8 cellular contexts compared by ENCODE assay signal in genomic region chr11:99069831-99070444, GRCh38. TPM values are rescaled to one million over a fixed set of nuclear protein-coding genes. Genes with fewer than 3 reads are reported as not detected.
A peak's percentile ranks its signal among the peaks of the same experiment; 100 is the strongest.
DNase-seq lines count a peak whose midpoint lies in the region; ATAC-seq, FAIRE-seq and TF ChIP-seq lines count a peak whose summit lies in the region.

No MANE protein-coding gene starts in this region.

- no peak overlapping the region for H3K27ac Mint-ChIP-seq in CD14-positive monocyte

- BruUV-seq in PC-9 (replicated peaks; lab: Mats Ljungman, UMichigan), result no TSS peak

- 8 to 10% methylated on average over 8 of the region's 8 CpGs for WGBS in pancreas, 2 donors

- H3K9me3 ChIP-seq in PC-9 (ENCODE audit: insufficient read depth, low read depth), result no peaks in the 10 kb centered on the region
- H3K9me3 ChIP-seq in fibroblast of lung (ENCODE audit: control insufficient read depth, insufficient read depth, low read depth, low read length), result no peaks in the 10 kb centered on the region
- no peaks in the 10 kb centered on the region for H3K9me3 ChIP-seq in pancreas

- H4K20me1 ChIP-seq in PC-9 (ENCODE audit: insufficient read depth) (no peaks in the 10 kb centered on the region), fibroblast of lung (ENCODE audit: control insufficient read depth, extremely low read depth, insufficient read depth, low read length) (no peaks in the 10 kb centered on the region)

- H3K4me2 ChIP-seq in PC-9 (peak overlapping the region; percentile 38), fibroblast of lung (ENCODE audit: extremely low read depth, insufficient read depth, low read length) (no peak overlapping the region)

- ATAC-seq in GM19043 (IDR thresholded peaks at IDR 0.05; ENCODE audit: low read depth, unreplicated experiment) (peak; percentile 82), HG03159 (IDR thresholded peaks at IDR 0.05; ENCODE audit: unreplicated experiment) (peak; percentile 78), pancreas (peak; percentile 31 to 91 (median 79))

- peaks cover 0 to 2% (median 0%) of the 10 kb centered on the region in 7 donors for H3K9me3 Mint-ChIP-seq in CD14-positive monocyte

- H2AFZ ChIP-seq in PC-9 (peak overlapping the region; percentile 50; the same call in 1 of the 2 replicates), fibroblast of lung (ENCODE audit: low read length) (peak overlapping the region; percentile 44)

- no peaks in the 10 kb centered on the region for H3K36me3 ChIP-seq in PC-9 (ENCODE audit: low read depth)
- H3K36me3 ChIP-seq in fibroblast of lung (ENCODE audit: control insufficient read depth, insufficient read depth, low read length), result no peaks in the 10 kb centered on the region
- no peaks in the 10 kb centered on the region for H3K36me3 ChIP-seq in pancreas

- no peaks in the 10 kb centered on the region; the same call in 1 of the 2 replicates for H3K9me2 ChIP-seq in PC-9 (ENCODE audit: insufficient read depth)

- H3K36me3 Mint-ChIP-seq in CD14-positive monocyte, result no peaks in the 10 kb centered on the region

- POLR2A ChIA-PET in PC-9 (lab: Charles Lee; ENCODE audit: unreplicated experiment), result no interaction called here

- H3K79me2 ChIP-seq in PC-9 (ENCODE audit: low read depth), result no peaks in the 10 kb centered on the region
- H3K79me2 ChIP-seq in fibroblast of lung (ENCODE audit: control insufficient read depth, insufficient read depth, low read length), result no peaks in the 10 kb centered on the region

- H3K4me3 Mint-ChIP-seq in CD14-positive monocyte, result peak overlapping the region; percentile 0 to 60

- no peaks in the 10 kb centered on the region for H3F3A ChIP-seq in PC-9 (ENCODE audit: insufficient read depth, low read depth)

- H3K4me1 ChIP-seq in PC-9 (replicated peaks; ENCODE audit: insufficient read depth), result no peaks in the 10 kb centered on the region
- no peaks in the 10 kb centered on the region for H3K4me1 ChIP-seq in fibroblast of lung (ENCODE audit: control insufficient read depth, extremely low read depth, insufficient read depth, low read length)
- H3K4me1 ChIP-seq in pancreas, result no peaks in the 10 kb centered on the region

- intact Hi-C loops in CD14-positive monocyte (cut with micrococcal nuclease) (no loop called here), PC-9 (cut with micrococcal nuclease; ENCODE audit: unreplicated experiment) (no loop called here), pancreas (cut with DNase I) (no loop called here)

- H3K27me3 ChIP-seq in PC-9 (ENCODE audit: insufficient read depth, low read depth) (no peaks in the 10 kb centered on the region), fibroblast of lung (ENCODE audit: control insufficient read depth, insufficient read depth, low read length) (no peaks in the 10 kb centered on the region), pancreas (no peaks in the 10 kb centered on the region)

- H3K27me3 Mint-ChIP-seq in CD14-positive monocyte (ENCODE audit: low read depth in 3 of 3), result no peaks in the 10 kb centered on the region

- CTCF ChIA-PET in PC-9 (lab: Charles Lee), result no interaction called here

- H3K9ac ChIP-seq in fibroblast of lung (ENCODE audit: insufficient read depth, low read length), result no peak overlapping the region

- H3K27ac ChIP-seq in PC-9, result no peak overlapping the region
- no peak overlapping the region for H3K27ac ChIP-seq in fibroblast of lung (ENCODE audit: insufficient read depth, low read length)
- H3K27ac ChIP-seq in pancreas, result no peak overlapping the region

- DNase-seq in CD14-positive monocyte (ENCODE audit: low spot score), result no peak
- DNase-seq in PC-9, result no peak
- DNase-seq in fibroblast of lung (ENCODE audit: low read depth in 2 of 2), result peak; percentile 4 to 9
- peak in 3 of 6 donors; percentile 10 to 58 (median 17) for DNase-seq in pancreas
- DNase-seq in SW 1271 (lab: John Stamatoyannopoulos, UW), result no peak
- no peak for DNase-seq in effector CD4-positive, alpha-beta T cell

- FAIRE-seq in pancreas (lab: Jason Lieb, UNC), result no peak

- no peak overlapping the region for H3K4me3 ChIP-seq in PC-9
- H3K4me3 ChIP-seq in fibroblast of lung (replicated peaks in 1 of 4; ENCODE audit: control extremely low read depth in 1 of 4, insufficient read depth in 1 of 4, low read depth in 3 of 4, low read length in 4 of 4), result peak overlapping the region in 2 of 4 experiments; percentile 35 to 76
- peak overlapping the region in 2 of 4 donors; percentile 33 to 40 for H3K4me3 ChIP-seq in pancreas

- no peak for TF ChIP-seq CTCF in CD14-positive monocyte (IDR thresholded peaks at IDR 0.05)
- no peak for TF ChIP-seq CTCF in PC-9 (conservative IDR thresholded peaks at IDR 0.05)
- TF ChIP-seq CTCF in fibroblast of lung (conservative IDR thresholded peaks at IDR 0.05 in 1 of 2, IDR thresholded peaks at IDR 0.05 in 1 of 2; ENCODE audit: low read depth in 1 of 2, low read length in 2 of 2), result no peak
- TF ChIP-seq CTCF in pancreas (IDR thresholded peaks at IDR 0.05), result no peak

- peaks cover 2% of the 10 kb centered on the region for H3K4me1 Mint-ChIP-seq in CD14-positive monocyte

RNA-seq across cellular contexts. Expression of gene CNTN5, which starts 49.2 kb away (rescaled TPM):
- polyA plus RNA-seq in CD14-positive monocyte (not detected), fibroblast of lung (0.17 TPM in 1 of 2 replicates, not detected in the other), pancreas (1 to 10 TPM in 1 of 2 donors, under 1 TPM in 1; 0.11 to 1.2 TPM)
- total RNA-seq in PC-9 (2021) (not detected in 2 replicates), fibroblast of lung (not detected in 2 replicates), pancreas (1 to 10 TPM in 1 of 6 donors, under 1 TPM in 5; 0.22 to 1.1 (median 0.58) TPM)
- polyA plus RNA-seq in fibroblast of lung (2012), result not detected in 2 replicates
- polyA minus RNA-seq in fibroblast of lung (ENCODE audit: low replicate concordance), result not detected in 2 replicates

Comparison
In these comparisons a context has a peak if more than half of its experiments do, and no peak if none do; other contexts are left out.
1. DNase-seq: peak in fibroblast of lung (2 of 2); none in CD14-positive monocyte (single experiment), PC-9 (0 of 2), SW 1271 (0 of 2) and effector CD4-positive, alpha-beta T cell (single experiment).
2. Peak in every context shown above with its lines, with median percentiles within 50 percentile points of each other: ATAC-seq.